10 cellular contexts compared by ENCODE assay signal in genomic region chr11:417652-418342, GRCh38. TPM values are rescaled to one million over a fixed set of nuclear protein-coding genes. Genes with fewer than 3 reads are reported as not detected.
DNase-seq lines count a peak whose midpoint lies in the region; ATAC-seq and TF ChIP-seq lines count a peak whose summit lies in the region.
"Had no signal": no experiment of that assay in that cellular context is flagged by ENCODE, and none has a peak within 500 bp of the region (broad histone marks: within the 10 kb centered on the region; RNA-seq: fewer than 3 reads in every experiment).

No MANE protein-coding gene starts in this region.

- no peaks in the 10 kb centered on the region for H3K9me2 ChIP-seq in hepatocyte (replicated peaks; ENCODE audit: insufficient read depth)

- H3K27me3 ChIP-seq in H7 (ENCODE audit: control insufficient read depth, insufficient read depth, low read length) (peaks cover 25% of the 10 kb centered on the region; the same call in 1 of the 2 replicates), hepatocyte (peaks cover 6% of the 10 kb centered on the region)

- no peak for ATAC-seq in GM21786 (IDR thresholded peaks at IDR 0.05; ENCODE audit: unreplicated experiment)

- H3K27ac ChIP-seq in hepatocyte (no peak overlapping the region), skin epidermis (peak overlapping the region in 12 of 21 experiments; percentile 16 to 95 (median 84))

- peaks cover 10% of the 10 kb centered on the region for H4K20me1 ChIP-seq in hepatocyte (ENCODE audit: insufficient read depth, poor library complexity, severe bottlenecking)

- CTCF ChIA-PET in activated CD4-positive, alpha-beta memory T cell treated with anti-CD3 and anti-CD28 coated beads, Interleukin-2, amount 10 ng/mL, durations not matched to agents 7 days and 5 days (lab: Charles Lee), result interaction anchor here (1.4 to 3.7 kb wide), 4 partner anchors 11 to 210 kb away, joined by 3 to 62 read pairs (median 13); partner anchors contain the start of genes BET1L, PTDSS2 and RIC8A

- no peaks in the 10 kb centered on the region for H3K9me3 Mint-ChIP-seq in activated CD4-positive, alpha-beta memory T cell treated with anti-CD3 and anti-CD28 coated beads, Interleukin-2, amount 10 ng/mL, durations not matched to agents 7 days and 5 days

- no peak overlapping the region for H2AFZ ChIP-seq in hepatocyte

- TF ChIP-seq POLR2A in erythroblast (IDR thresholded peaks at IDR 0.05; ENCODE audit: low read length), result no peak

- peak overlapping the region; percentile 58 for H3K27ac Mint-ChIP-seq in activated CD4-positive, alpha-beta memory T cell treated with anti-CD3 and anti-CD28 coated beads, Interleukin-2, amount 10 ng/mL, durations not matched to agents 7 days and 5 days

- peak overlapping the region; percentile 58 for H3K4me3 Mint-ChIP-seq in activated CD4-positive, alpha-beta memory T cell treated with anti-CD3 and anti-CD28 coated beads, Interleukin-2, amount 10 ng/mL, durations not matched to agents 7 days and 5 days

- no peaks in the 10 kb centered on the region for H3K27me3 Mint-ChIP-seq in activated CD4-positive, alpha-beta memory T cell treated with anti-CD3 and anti-CD28 coated beads, Interleukin-2, amount 10 ng/mL, durations not matched to agents 7 days and 5 days

- DNase-seq in H7 (peak; percentile 79), hepatocyte (ENCODE audit: low spot score) (no peak), NCI-H1436 (lab: John Stamatoyannopoulos, UW) (no peak), erythroblast (lab: John Stamatoyannopoulos, UW) (no peak), cortex of kidney (lab: John Stamatoyannopoulos, UW) (no peak)
- no peak for DNase-seq in activated CD4-positive, alpha-beta memory T cell treated with anti-CD3 and anti-CD28 coated beads, Interleukin-2, amount 10 ng/mL, durations not matched to agents 7 days and 5 days
- DNase-seq: NCI-H2081 treated with DMSO at 0.1 percent for 48 hours had no signal

- peak overlapping the region; percentile 98 for H3K4me2 ChIP-seq in hepatocyte

- peaks cover 9% of the 10 kb centered on the region for H3K4me1 ChIP-seq in hepatocyte (ENCODE audit: insufficient read depth)

- no peak for TF ChIP-seq CTCF in hepatocyte (IDR thresholded peaks at IDR 0.05; ENCODE audit: poor library complexity)

- peaks cover 22% of the 10 kb centered on the region for H3K36me3 Mint-ChIP-seq in activated CD4-positive, alpha-beta memory T cell treated with anti-CD3 and anti-CD28 coated beads, Interleukin-2, amount 10 ng/mL, durations not matched to agents 7 days and 5 days (ENCODE audit: low read depth)

- H3K36me3 ChIP-seq in H7 (replicated peaks; ENCODE audit: control insufficient read depth, insufficient read depth, low read length) (no peaks in the 10 kb centered on the region), hepatocyte (replicated peaks; ENCODE audit: insufficient read depth, low read depth) (no peaks in the 10 kb centered on the region)

- POLR2A ChIA-PET in activated CD4-positive, alpha-beta memory T cell treated with anti-CD3 and anti-CD28 coated beads, Interleukin-2, amount 10 ng/mL, durations not matched to agents 7 days and 5 days (lab: Charles Lee), result interaction anchor here (1.0 to 6.7 kb wide), 11 partner anchors 8 to 180 kb away, joined by 3 to 102 read pairs (median 8); partner anchors contain the start of genes ANO9, PTDSS2 and RNH1

- no peaks in the 10 kb centered on the region for H3K9me3 ChIP-seq in hepatocyte (ENCODE audit: low read depth)

- 59% methylated on average over 18 of the region's 19 CpGs for WGBS in hepatocyte (ENCODE audit: low lambda C conversion rate, missing lambda C conversion rate)

- peaks cover 21% of the 10 kb centered on the region for H3K79me2 ChIP-seq in hepatocyte

- peaks cover 28% of the 10 kb centered on the region for H3K4me1 Mint-ChIP-seq in activated CD4-positive, alpha-beta memory T cell treated with anti-CD3 and anti-CD28 coated beads, Interleukin-2, amount 10 ng/mL, durations not matched to agents 7 days and 5 days

- H3K4me3 ChIP-seq in H7 (ENCODE audit: insufficient read depth, low read depth, low read length) (peak overlapping the region; percentile 68), hepatocyte (no peak overlapping the region), skin epidermis (peak overlapping the region; percentile 45 to 66 (median 57))

RNA-seq across cellular contexts. Expression of gene SIGIRR, which starts 3.0 kb away (rescaled TPM):
- total RNA-seq in H7 (2014; rRNA removed; shearing (Covaris generic)), result 39.5 and 44.9 TPM in 2 replicates
- 100 to 1,000 TPM; 170 to 178 TPM for total RNA-seq in activated CD4-positive, alpha-beta memory T cell treated with anti-CD3 and anti-CD28 coated beads, Interleukin-2, amount 10 ng/mL, durations not matched to agents 7 days and 5 days
- total RNA-seq in hepatocyte, result 42.4 and 52.1 TPM in 2 replicates
- polyA plus RNA-seq in hepatocyte, result 77.4 and 85.3 TPM in 2 replicates

RNA-seq across cellular contexts. Expression of gene PKP3, which starts 23.8 kb away (rescaled TPM):
- 2.1 and 3.6 TPM in 2 replicates for total RNA-seq in H7 (2014; rRNA removed; shearing (Covaris generic))
- not detected for total RNA-seq in activated CD4-positive, alpha-beta memory T cell treated with anti-CD3 and anti-CD28 coated beads, Interleukin-2, amount 10 ng/mL, durations not matched to agents 7 days and 5 days
- total RNA-seq in hepatocyte, result 55.6 and 62.1 TPM in 2 replicates
- polyA plus RNA-seq in hepatocyte, result 89.5 and 91.3 TPM in 2 replicates

RNA-seq across cellular contexts. Expression of gene ANO9, which starts 24.0 kb away (rescaled TPM):
- 0.83 and 2.2 TPM in 2 replicates for total RNA-seq in H7 (2014; rRNA removed; shearing (Covaris generic))
- 10 to 100 TPM; 69.2 to 73.5 TPM for total RNA-seq in activated CD4-positive, alpha-beta memory T cell treated with anti-CD3 and anti-CD28 coated beads, Interleukin-2, amount 10 ng/mL, durations not matched to agents 7 days and 5 days
- total RNA-seq in hepatocyte, result 19.5 and 21.2 TPM in 2 replicates
- polyA plus RNA-seq in hepatocyte, result 34.9 and 35.7 TPM in 2 replicates
- total RNA-seq: fibroblast of villous mesenchyme had no signal

RNA-seq across cellular contexts. Expression of gene PTDSS2, which starts 32.3 kb away (rescaled TPM):
- total RNA-seq in H7 (2014; rRNA removed; shearing (Covaris generic)), result 40.9 and 47.5 TPM in 2 replicates
- total RNA-seq in activated CD4-positive, alpha-beta memory T cell treated with anti-CD3 and anti-CD28 coated beads, Interleukin-2, amount 10 ng/mL, durations not matched to agents 7 days and 5 days, result 10 to 100 TPM; 20.1 to 21.5 TPM
- 29.7 and 31.5 TPM in 2 replicates for total RNA-seq in hepatocyte
- 50.6 and 50.8 TPM in 2 replicates for polyA plus RNA-seq in hepatocyte

RNA-seq across cellular contexts. Expression of gene B4GALNT4, which starts 48.5 kb away (rescaled TPM):
- total RNA-seq in H7 (2014; rRNA removed; shearing (Covaris generic)), result 56.0 and 62.6 TPM in 2 replicates
- under 1 TPM; 0.23 to 0.53 TPM for total RNA-seq in activated CD4-positive, alpha-beta memory T cell treated with anti-CD3 and anti-CD28 coated beads, Interleukin-2, amount 10 ng/mL, durations not matched to agents 7 days and 5 days
- 27.8 and 38.8 TPM in 2 replicates for total RNA-seq in hepatocyte
- polyA plus RNA-seq in hepatocyte, result 30.0 and 44.6 TPM in 2 replicates

Comparison
In these comparisons a context has a peak if more than half of its experiments do, and no peak if none do; other contexts are left out.
1. RNA of gene PKP3, which starts 23.8 kb away (total RNA-seq): 55.6 to 62.1 TPM in hepatocyte; 2.1 to 3.6 TPM in H7 and not detected in activated CD4-positive, alpha-beta memory T cell treated with anti-CD3 and anti-CD28 coated beads, Interleukin-2, amount 10 ng/mL, durations not matched to agents 7 days and 5 days; every median in the first group is over 10 times any median in the second.